ENCODE assay signal across 26 cellular contexts in genomic region chr20:24996449-24997195, GRCh38. TPM values are rescaled to one million over a fixed set of nuclear protein-coding genes. Genes with fewer than 3 reads are reported as not detected.
A peak's percentile ranks its signal among the peaks of the same experiment; 100 is the strongest.
DNase-seq lines count a peak whose midpoint lies in the region; ATAC-seq and TF ChIP-seq lines count a peak whose summit lies in the region.
"Had no signal": no experiment of that assay in that cellular context is flagged by ENCODE, and none has a peak within 500 bp of the region (broad histone marks: within the 10 kb centered on the region; RNA-seq: fewer than 3 reads in every experiment).

No MANE protein-coding gene starts in this region.

- no peak for ATAC-seq in heart left ventricle
- no peak for ATAC-seq in left cardiac atrium
- no peak for ATAC-seq in naive thymus-derived CD4-positive, alpha-beta T cell
- ATAC-seq in GM18498 (IDR thresholded peaks at IDR 0.05; ENCODE audit: unreplicated experiment): no peak
- ATAC-seq: activated CD8-positive, alpha-beta T cell treated with anti-CD3 and anti-CD28 coated beads for 36 hours; stimulated activated naive CD8-positive, alpha-beta T cell treated with anti-CD3 and anti-CD28 coated beads, Interleukin-15, amount 100 ng/mL, for 72 hours had no signal

- WGBS in heart left ventricle, 4 donors: 67 to 73% (median 69%) methylated on average over 9 of the region's 9 CpGs
- whole genome bisulfite sequencing in adrenal gland, 4 donors: 65 to 73% (median 72%) methylated on average over 8 to 9 of the region's 9 CpGs

- peak in 1 of 5 donors; percentile 18 for DNase-seq in heart left ventricle
- DNase-seq in left cardiac atrium: no peak
- DNase-seq in adrenal gland: peak in 4 of 7 donors; percentile 7 to 35 (median 12)
- peak; percentile 22 to 69 for DNase-seq in vagina (ENCODE audit: extremely low spot score in 2 of 2)
- DNase-seq in naive thymus-derived CD4-positive, alpha-beta T cell: no peak
- DNase-seq in cerebellum (ENCODE audit: low spot score): no peak
- DNase-seq: ACHN; activated CD8-positive, alpha-beta T cell treated with anti-CD3 and anti-CD28 coated beads for 36 hours; activated gamma-delta T cell treated with Interleukin-2 at 50 U/mL for 16 hours; activated T-cell treated with anti-CD3 and anti-CD28 coated beads, Interleukin-2, amount 50 U/mL, for 1 hour; BE2C; DMS53; effector CD8-positive, alpha-beta T cell; IMR-90; kidney glomerular epithelial cell; NCI-H1092; NCI-H1930; SK-N-SH; stimulated activated naive CD8-positive, alpha-beta T cell treated with anti-CD3 and anti-CD28 coated beads, Interleukin-15, amount 100 ng/mL, for 72 hours; thyroid gland had no signal

- no peak overlapping the region for H3K4me3 Mint-ChIP-seq in naive thymus-derived CD4-positive, alpha-beta T cell
- H3K4me3 Mint-ChIP-seq: activated CD8-positive, alpha-beta T cell treated with anti-CD3 and anti-CD28 coated beads for 36 hours; stimulated activated naive CD8-positive, alpha-beta T cell treated with anti-CD3 and anti-CD28 coated beads, Interleukin-15, amount 100 ng/mL, for 72 hours; T-helper 1 cell treated with Interleukin-12 subunit alpha and Interleukin-12 subunit beta and Interleukin-4 antibody, amounts not matched to agents 30 μg/mL and 1 μg/mL, for 36 hours had no signal

- no peak for TF ChIP-seq CTCF in heart left ventricle (IDR thresholded peaks at IDR 0.05)
- TF ChIP-seq CTCF in adrenal gland (IDR thresholded peaks at IDR 0.05): no peak
- no peak for TF ChIP-seq CTCF in vagina (IDR thresholded peaks at IDR 0.05)

- POLR2A ChIA-PET in naive thymus-derived CD4-positive, alpha-beta T cell (lab: Charles Lee): interaction anchor here (1.2 to 7.6 kb wide), 4 partner anchors 60 to 182 kb away, joined by 4 to 95 read pairs (median 28); partner anchors contain the start of gene ACSS1

- peaks cover 0 to 29% (median 0%) of the 10 kb centered on the region in 5 donors for H3K27me3 Mint-ChIP-seq in naive thymus-derived CD4-positive, alpha-beta T cell
- H3K27me3 Mint-ChIP-seq: activated CD8-positive, alpha-beta T cell treated with anti-CD3 and anti-CD28 coated beads for 36 hours had no signal

- H3K9ac ChIP-seq in muscle layer of colon (ENCODE audit: low read length): no peak overlapping the region
- H3K9ac ChIP-seq: SK-N-SH had no signal

- H3K9me3 ChIP-seq in heart left ventricle (no peaks in the 10 kb centered on the region), adrenal gland (replicated peaks in 1 of 3) (no peaks in the 10 kb centered on the region), muscle layer of colon (ENCODE audit: low read length) (no peaks in the 10 kb centered on the region), vagina (no peaks in the 10 kb centered on the region)
- no peaks in the 10 kb centered on the region for H3K9me3 ChIP-seq in naive thymus-derived CD4-positive, alpha-beta T cell (ENCODE audit: control insufficient read depth in 2 of 3, low read length in 3 of 3)
- H3K9me3 ChIP-seq: BE2C, SK-N-SH, thyroid gland had no signal

- H3K4me3 ChIP-seq in heart left ventricle (no peak overlapping the region), adrenal gland (no peak overlapping the region), muscle layer of colon (ENCODE audit: low read depth in 1 of 2, low read length in 2 of 2) (no peak overlapping the region), vagina (no peak overlapping the region)
- H3K4me3 ChIP-seq in naive thymus-derived CD4-positive, alpha-beta T cell (ENCODE audit: low read length): no peak overlapping the region
- H3K4me3 ChIP-seq: thyroid gland had no signal

- no peaks in the 10 kb centered on the region for H3K9me3 Mint-ChIP-seq in naive thymus-derived CD4-positive, alpha-beta T cell
- H3K9me3 Mint-ChIP-seq: activated CD8-positive, alpha-beta T cell treated with anti-CD3 and anti-CD28 coated beads for 36 hours; stimulated activated naive CD8-positive, alpha-beta T cell treated with anti-CD3 and anti-CD28 coated beads, Interleukin-15, amount 100 ng/mL, for 72 hours; T-helper 1 cell treated with Interleukin-12 subunit alpha and Interleukin-12 subunit beta and Interleukin-4 antibody, amounts not matched to agents 30 μg/mL and 1 μg/mL, for 36 hours had no signal

- H3K36me3 ChIP-seq in heart left ventricle: no peaks in the 10 kb centered on the region
- no peaks in the 10 kb centered on the region for H3K36me3 ChIP-seq in adrenal gland (replicated peaks in 1 of 2)
- no peaks in the 10 kb centered on the region for H3K36me3 ChIP-seq in muscle layer of colon (ENCODE audit: insufficient read depth, low read length)
- H3K36me3 ChIP-seq in vagina: no peaks in the 10 kb centered on the region
- peaks cover 0 to 3% (median 0%) of the 10 kb centered on the region in 3 experiments for H3K36me3 ChIP-seq in naive thymus-derived CD4-positive, alpha-beta T cell (ENCODE audit: control insufficient read depth in 2 of 3, insufficient read depth in 3 of 3, low read length in 3 of 3)
- H3K36me3 ChIP-seq: BE2C, thyroid gland had no signal

- peak overlapping the region in 7 of 12 donors; percentile 11 to 97 (median 30) for H3K27ac ChIP-seq in heart left ventricle
- no peak overlapping the region for H3K27ac ChIP-seq in adrenal gland
- peak overlapping the region; percentile 31 for H3K27ac ChIP-seq in muscle layer of colon (ENCODE audit: low read depth, low read length)
- H3K27ac ChIP-seq in vagina: no peak overlapping the region
- H3K27ac ChIP-seq in naive thymus-derived CD4-positive, alpha-beta T cell (ENCODE audit: low read depth, low read length): no peak overlapping the region
- H3K27ac ChIP-seq: RWPE1 had no signal

- peaks cover 0 to 2% (median 0%) of the 10 kb centered on the region in 5 donors for H3K36me3 Mint-ChIP-seq in naive thymus-derived CD4-positive, alpha-beta T cell

- TF ChIP-seq POLR2A in heart left ventricle (IDR thresholded peaks at IDR 0.05) (no peak), adrenal gland (IDR thresholded peaks at IDR 0.05) (no peak), vagina (IDR thresholded peaks at IDR 0.05) (no peak)

- intact Hi-C loops in heart left ventricle (cut with DNase I): loop anchor here in 9 of 10 donors (2.0 to 10.0 kb wide), 9 partner anchors 36 to 408 kb away; partner anchors contain the start of genes PYGB (in 2 of the 9) and GINS1 (in 1 of the 9)
- intact Hi-C loops in left cardiac atrium (cut with DNase I): loop anchor here (10.0 kb wide), 2 partner anchors 198 to 258 kb away; partner anchors contain the start of gene ENTPD6 (in 1 of the 2)
- intact Hi-C loops in adrenal gland (cut with DNase I): no loop called here
- intact Hi-C loops in vagina (cut with DNase I): loop anchor here (10.0 kb wide), 1 partner anchor 398 kb away; the partner anchor contains the start of gene ABHD12
- intact Hi-C loops in naive thymus-derived CD4-positive, alpha-beta T cell (cut with micrococcal nuclease): loop anchor here in 1 of 2 donors (10.0 kb wide), 2 partner anchors 628 to 1062 kb away; partner anchors contain the start of gene NANP

- H3K27me3 ChIP-seq in heart left ventricle (no peaks in the 10 kb centered on the region), adrenal gland (no peaks in the 10 kb centered on the region), muscle layer of colon (ENCODE audit: control insufficient read depth in 1 of 2, insufficient read depth in 2 of 2, low read length in 2 of 2) (no peaks in the 10 kb centered on the region), vagina (no peaks in the 10 kb centered on the region)
- no peaks in the 10 kb centered on the region for H3K27me3 ChIP-seq in naive thymus-derived CD4-positive, alpha-beta T cell (ENCODE audit: control insufficient read depth in 2 of 2, insufficient read depth in 2 of 2, low read length in 2 of 2)
- H3K27me3 ChIP-seq: BE2C, thyroid gland had no signal

- peaks cover 0 to 78% (median 36%) of the 10 kb centered on the region in 12 donors for H3K4me1 ChIP-seq in heart left ventricle
- H3K4me1 ChIP-seq in adrenal gland (replicated peaks in 1 of 2): peaks cover 0 to 21% of the 10 kb centered on the region in 2 donors
- peaks cover 48% of the 10 kb centered on the region for H3K4me1 ChIP-seq in muscle layer of colon (ENCODE audit: insufficient read depth, low read length)
- H3K4me1 ChIP-seq in vagina: peaks cover 49% of the 10 kb centered on the region
- H3K4me1 ChIP-seq in naive thymus-derived CD4-positive, alpha-beta T cell (ENCODE audit: control insufficient read depth in 2 of 2, insufficient read depth in 2 of 2, low read length in 2 of 2): peaks cover 7 to 8% of the 10 kb centered on the region in 2 donors
- H3K4me1 ChIP-seq: BE2C had no signal

- CTCF ChIA-PET in naive thymus-derived CD4-positive, alpha-beta T cell (lab: Charles Lee): interaction anchor here (1.4 to 4.0 kb wide), 3 partner anchors 67 to 182 kb away, joined by 4 to 122 read pairs (median 5); no protein-coding TSS in a partner anchor

- H3K4me1 Mint-ChIP-seq in naive thymus-derived CD4-positive, alpha-beta T cell: peaks cover 13 to 33% (median 23%) of the 10 kb centered on the region in 7 donors

- no peak overlapping the region for H3K27ac Mint-ChIP-seq in naive thymus-derived CD4-positive, alpha-beta T cell
- H3K27ac Mint-ChIP-seq: activated CD8-positive, alpha-beta T cell treated with anti-CD3 and anti-CD28 coated beads for 36 hours; progenitor cell of endocrine pancreas; stimulated activated naive CD8-positive, alpha-beta T cell treated with anti-CD3 and anti-CD28 coated beads, Interleukin-15, amount 100 ng/mL, for 72 hours; T-helper 1 cell treated with Interleukin-12 subunit alpha and Interleukin-12 subunit beta and Interleukin-4 antibody, amounts not matched to agents 30 μg/mL and 1 μg/mL, for 36 hours had no signal

RNA-seq across cellular contexts. Expression of gene APMAP, which starts 4.1 kb away (rescaled TPM):
- total RNA-seq in heart left ventricle: 10 to 100 TPM; 22.6 to 61.3 (median 31.9) TPM
- polyA plus RNA-seq in heart left ventricle: 10 to 100 TPM; 16.2 to 58.5 TPM
- 10 to 100 TPM; 47.0 to 52.2 TPM for total RNA-seq in left cardiac atrium
- 10 to 100 TPM; 45.8 to 92.7 (median 73.8) TPM for total RNA-seq in adrenal gland
- polyA plus RNA-seq in adrenal gland: 10 to 100 TPM; 30.3 to 65.0 (median 51.3) TPM
- 29.7 TPM for total RNA-seq in vagina
- 10 to 100 TPM; 28.2 to 47.3 (median 38.8) TPM for total RNA-seq in naive thymus-derived CD4-positive, alpha-beta T cell
- 10 to 100 TPM; 70.2 to 74.6 TPM for polyA plus RNA-seq in naive thymus-derived CD4-positive, alpha-beta T cell
- 49.2 TPM for total RNA-seq in cerebellum

RNA-seq across cellular contexts. Expression of gene CST7, which starts 47.6 kb away (rescaled TPM):
- total RNA-seq in heart left ventricle: 1 to 10 TPM in 5 of 9 donors, under 1 TPM in 4; 0.35 to 8.4 (median 1.5) TPM
- 1 to 10 TPM; 1.2 to 1.4 TPM for polyA plus RNA-seq in heart left ventricle
- 1 to 10 TPM; 1.7 to 2.7 TPM for total RNA-seq in left cardiac atrium
- 1 to 10 TPM in 2 of 8 donors, under 1 TPM in 6; 0.25 to 4.1 (median 0.80) TPM for total RNA-seq in adrenal gland
- 1 to 10 TPM; 1.1 to 2.2 (median 1.8) TPM for polyA plus RNA-seq in adrenal gland
- 3.7 TPM for total RNA-seq in vagina
- 10 to 100 TPM in 3 of 5 experiments, 1 to 10 TPM in 2; 1.4 to 74.9 (median 11.5) TPM for total RNA-seq in naive thymus-derived CD4-positive, alpha-beta T cell
- 1 to 10 TPM; 2.3 to 4.2 TPM for polyA plus RNA-seq in naive thymus-derived CD4-positive, alpha-beta T cell
- not detected for total RNA-seq in cerebellum
- total RNA-seq: fibroblast of villous mesenchyme, IMR-90, progenitor cell of endocrine pancreas had no signal
- polyA plus RNA-seq: IMR-90 had no signal

Comparison
In these comparisons a context has a peak if more than half of its experiments do, and no peak if none do; other contexts are left out.
1. DNase-seq: peak in adrenal gland (4 of 7) and vagina (2 of 2); none in left cardiac atrium (single experiment), naive thymus-derived CD4-positive, alpha-beta T cell (0 of 9) and cerebellum (single experiment).
2. H3K27ac ChIP-seq: peak in heart left ventricle (7 of 12) and muscle layer of colon (single experiment); none in adrenal gland (0 of 5), vagina (single experiment) and naive thymus-derived CD4-positive, alpha-beta T cell (single experiment).
3. intact Hi-C loops: an anchor here in heart left ventricle (2.0 to 10.0 kb wide), left cardiac atrium (10.0 kb wide) and vagina (10.0 kb wide); none called in adrenal gland.